ENCODE assay signal across 17 cellular contexts in genomic region chr1:238451781-238452310, GRCh38.
"Had no signal": no experiment of that assay in that cellular context is flagged by ENCODE, and none has a peak within 500 bp of the region (broad histone marks: within the 10 kb centered on the region; RNA-seq: fewer than 3 reads in every experiment).

No MANE protein-coding gene starts in this region.

- H3K4me3 ChIP-seq: SJSA1 had no signal

- H3K27ac ChIP-seq: SJSA1 had no signal

- DNase-seq: Karpas-422, KG1, MM.1S, NCI-H1092 treated with DMSO at 0.1 percent for 48 hours, NCI-H1436, NCI-H187, NCI-H2029, NCI-H2081 treated with DMSO at 0.1 percent for 48 hours, NCI-H2171 treated with DMSO at 0.1 percent for 48 hours, NCI-H345, NCI-H524, NCI-H526 treated with DMSO at 0.1 percent for 48 hours, NCI-H774, Right ventricle myocardium superior, RPMI8226, SIG-M5 had no signal

- H3K27me3 ChIP-seq: SJSA1 had no signal

- H3K9me3 ChIP-seq: SJSA1 had no signal

- H3K4me1 ChIP-seq: SJSA1 had no signal

- H3K36me3 ChIP-seq: SJSA1 had no signal
